Comparison of ENCODE assay signal across 8 cellular contexts in genomic region chr11:119728651-119729580, GRCh38. TPM values are rescaled to one million over a fixed set of nuclear protein-coding genes. Genes with fewer than 3 reads are reported as not detected.
DNase-seq lines count a peak whose midpoint lies in the region; ATAC-seq and TF ChIP-seq lines count a peak whose summit lies in the region.

TSS of gene NECTIN1 (minus strand) at chr11:119729200. CDS start at chr11:119728553, 647 bp downstream.

- H3K27ac ChIP-seq in DOHH2 (ENCODE audit: low read depth, low read length): no peak within 1 kb of the TSS

- H3K4me1 Mint-ChIP-seq in IgD-negative memory B cell (peaks cover 18 to 25% (median 18%) of the 10 kb centered on the region in 3 donors), nephron progenitor cell (peaks cover 49% of the 10 kb centered on the region)

- H3K9me2 ChIP-seq in DOHH2 (replicated peaks; ENCODE audit: control insufficient read depth, low read length): no peaks in the 10 kb centered on the region

- DNase-seq in RPMI7951 (ENCODE audit: low read depth) (peak; percentile 85), fibroblast of pulmonary artery (ENCODE audit: low read depth) (peak; percentile 82), nephron progenitor cell (peak; percentile 98)
- DNase-seq in activated T-helper 9 cell treated with anti-CD3 and anti-CD28 coated beads, Interleukin-2, amount 50 U/mL, for 16 hours (ENCODE audit: low read depth): peak; percentile 80
- DNase-seq in stimulated activated naive CD8-positive, alpha-beta T cell treated with anti-CD3 and anti-CD28 coated beads, Interleukin-15, Interleukin-2, amounts not matched to agents 100 U/mL and 50 U/mL, for 24 hours: peak; percentile 93

- peak within 1 kb of the TSS; percentile 90 to 98 (median 94) for H3K4me3 Mint-ChIP-seq in IgD-negative memory B cell
- peak within 1 kb of the TSS; percentile 94 for H3K4me3 Mint-ChIP-seq in nephron progenitor cell

- H3K27me3 Mint-ChIP-seq in IgD-negative memory B cell: peaks cover 31% of the 10 kb centered on the region
- H3K27me3 Mint-ChIP-seq in nephron progenitor cell (ENCODE audit: low read depth, poor library complexity): peaks cover 35% of the 10 kb centered on the region

- H3K4me1 ChIP-seq in DOHH2 (ENCODE audit: control insufficient read depth, low read length): peaks cover 45% of the 10 kb centered on the region

- no peaks in the 10 kb centered on the region for H3F3A ChIP-seq in DOHH2 (ENCODE audit: control insufficient read depth, insufficient read depth)

- H3K4me2 ChIP-seq in DOHH2 (ENCODE audit: low read length): peak within 1 kb of the TSS; percentile 93

- peaks cover 0 to 7% (median 0%) of the 10 kb centered on the region in 3 donors for H3K9me3 Mint-ChIP-seq in IgD-negative memory B cell
- H3K9me3 Mint-ChIP-seq in nephron progenitor cell: no peaks in the 10 kb centered on the region

- H3K27me3 ChIP-seq in DOHH2 (ENCODE audit: control insufficient read depth, low read length): peaks cover 71% of the 10 kb centered on the region

- no peaks in the 10 kb centered on the region for H3K79me2 ChIP-seq in DOHH2 (ENCODE audit: control insufficient read depth, low read length)

- no peaks in the 10 kb centered on the region for H3K36me3 ChIP-seq in DOHH2 (ENCODE audit: control insufficient read depth, low read length)

- H3K9me3 ChIP-seq in DOHH2 (ENCODE audit: control insufficient read depth, insufficient read depth, low read length): no peaks in the 10 kb centered on the region

- H3K36me3 Mint-ChIP-seq in IgD-negative memory B cell (peaks cover 1% of the 10 kb centered on the region), nephron progenitor cell (ENCODE audit: low read depth) (no peaks in the 10 kb centered on the region)

- H4K20me1 ChIP-seq in DOHH2 (ENCODE audit: control insufficient read depth, insufficient read depth, low read depth, low read length): peaks cover 18% of the 10 kb centered on the region; the same call in 1 of the 2 replicates

- H3K27ac Mint-ChIP-seq in IgD-negative memory B cell: peak within 1 kb of the TSS; percentile 35 to 67 (median 54)
- H3K27ac Mint-ChIP-seq in nephron progenitor cell: peak within 1 kb of the TSS; percentile 86

- TF ChIP-seq CTCF in DOHH2 (IDR thresholded peaks at IDR 0.05; ENCODE audit: low read depth, low read length, poor library complexity, severe bottlenecking) (peak; percentile 96), fibroblast of pulmonary artery (IDR thresholded peaks at IDR 0.05; ENCODE audit: low read length, missing control alignments) (peak; percentile 49), nephron progenitor cell (IDR thresholded peaks at IDR 0.05) (peak; percentile 90)

- peak within 1 kb of the TSS; percentile 86 for H3K4me3 ChIP-seq in DOHH2 (ENCODE audit: low read length)
- peak within 1 kb of the TSS; percentile 65 for H3K4me3 ChIP-seq in fibroblast of pulmonary artery (replicated peaks; ENCODE audit: low read depth, low read length)

- peak; percentile 82 for ATAC-seq in GM21529 (IDR thresholded peaks at IDR 0.05; ENCODE audit: unreplicated experiment)
- ATAC-seq in stimulated activated naive CD8-positive, alpha-beta T cell treated with anti-CD3 and anti-CD28 coated beads, Interleukin-15, Interleukin-2, amounts not matched to agents 100 U/mL and 50 U/mL, for 24 hours: peak; percentile 90

RNA-seq across cellular contexts. Expression of gene NECTIN1, which starts in this region (rescaled TPM):
- 0.11 TPM for polyA plus RNA-seq in IgD-negative memory B cell
- 4.3 and 7.7 TPM in 2 replicates for total RNA-seq in RPMI7951 (2014; rRNA removed; shearing (Covaris generic))
